In the genomic region with DNA sequence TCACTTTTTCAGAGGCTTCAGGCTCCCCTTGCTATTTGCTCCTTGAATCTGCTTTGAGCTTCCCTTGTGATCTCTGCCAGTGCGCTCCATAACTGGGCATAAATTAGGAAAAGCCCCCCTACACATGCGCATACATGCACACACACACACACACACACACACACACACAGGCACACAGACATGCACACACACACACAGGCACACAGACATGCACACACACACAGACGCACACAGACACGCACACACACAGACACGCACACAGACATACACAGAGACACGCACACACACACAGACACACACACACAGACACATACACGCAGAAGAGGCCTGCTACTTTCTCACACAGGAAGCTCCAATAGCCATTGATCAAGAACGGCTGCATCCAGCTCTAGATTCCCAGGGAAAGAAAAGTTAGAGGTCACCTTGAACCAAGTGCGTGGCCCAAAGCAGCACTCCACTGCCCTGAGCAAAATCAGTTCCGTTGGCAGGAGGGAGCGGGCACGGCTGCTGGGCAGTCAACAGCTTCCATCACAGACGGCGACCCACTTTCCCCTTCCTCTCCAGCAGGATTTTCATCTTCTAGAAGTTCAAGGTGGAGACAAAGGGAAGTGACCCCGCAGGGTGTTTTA, we compare ENCODE assay signal across 16 cellular contexts.
"Had no signal": no experiment of that assay in that cellular context is flagged by ENCODE, and none has a peak within 500 bp of the region (broad histone marks: within the 10 kb centered on the region; RNA-seq: fewer than 3 reads in every experiment).

No MANE protein-coding gene starts in this region.

- DNase-seq: activated CD4-positive, alpha-beta T cell treated with anti-CD3 and anti-CD28 coated beads for 48 hours; activated naive CD4-positive, alpha-beta T cell treated with anti-CD3 and anti-CD28 coated beads, Interleukin-2, amount 10 ng/mL, durations not matched to agents 7 days and 5 days; effector memory CD8-positive, alpha-beta T cell; erythroblast; hypothalamus; nucleus accumbens; spleen; stimulated activated CD4-positive, alpha-beta T cell treated with anti-CD3 and anti-CD28 coated beads, Interleukin-1b, Interleukin-23, amount 100 ng/mL, for 48 hours; stimulated activated naive CD4-positive, alpha-beta T cell treated with Interleukin-2 at 50 U/mL for 16 hours; T-cell; T1000; upper lobe of left lung had no signal

- H3K9me3 ChIP-seq: prostate gland, upper lobe of left lung had no signal

- H3K4me3 Mint-ChIP-seq: activated naive CD4-positive, alpha-beta T cell treated with anti-CD3 and anti-CD28 coated beads, Interleukin-2, amount 10 ng/mL, durations not matched to agents 7 days and 5 days; effector memory CD8-positive, alpha-beta T cell; mesothelial cell of epicardium; T-cell had no signal

- H3K4me1 Mint-ChIP-seq: mesothelial cell of epicardium had no signal

- ATAC-seq: effector memory CD8-positive, alpha-beta T cell; sciatic nerve; T-cell had no signal

- H3K4me3 ChIP-seq: coronary artery, prostate gland, spleen, upper lobe of left lung had no signal

- H3K27ac ChIP-seq: coronary artery, prostate gland, spleen, upper lobe of left lung had no signal

- H3K27me3 Mint-ChIP-seq: activated naive CD4-positive, alpha-beta T cell treated with anti-CD3 and anti-CD28 coated beads, Interleukin-2, amount 10 ng/mL, durations not matched to agents 7 days and 5 days; effector memory CD8-positive, alpha-beta T cell; T-cell had no signal

- H3K27ac Mint-ChIP-seq: mesothelial cell of epicardium, T-cell had no signal

- H3K27me3 ChIP-seq: spleen, upper lobe of left lung had no signal
